In genomic region chr2:81073412-81073811, GRCh38 we compare ENCODE assay signal across 9 cellular contexts.
"Had no signal": no experiment of that assay in that cellular context is flagged by ENCODE, and none has a peak within 500 bp of the region (broad histone marks: within the 10 kb centered on the region; RNA-seq: fewer than 3 reads in every experiment).

No MANE protein-coding gene starts in this region.

- DNase-seq: GM23248, GOT3, H7, HFFc6, KG1 had no signal

- H3K27ac ChIP-seq: GM23248 had no signal

- H3K36me3 ChIP-seq: HAP-1 had no signal

- H2AFZ ChIP-seq: GM23248 had no signal

- H3K9ac ChIP-seq: GM23248 had no signal

- H3K4me3 ChIP-seq: GM23248, HAP-1, K562 had no signal

- H3K4me3 Mint-ChIP-seq: HFFc6 had no signal

- FAIRE-seq: HTR-8/SVneo, K562 had no signal

- ATAC-seq: HCT116, K562 had no signal

- H3K9me3 ChIP-seq: HAP-1 had no signal

- H3K27ac Mint-ChIP-seq: HFFc6 had no signal
